Comparison of ENCODE assay signal across 8 cellular contexts in the genomic region with DNA sequence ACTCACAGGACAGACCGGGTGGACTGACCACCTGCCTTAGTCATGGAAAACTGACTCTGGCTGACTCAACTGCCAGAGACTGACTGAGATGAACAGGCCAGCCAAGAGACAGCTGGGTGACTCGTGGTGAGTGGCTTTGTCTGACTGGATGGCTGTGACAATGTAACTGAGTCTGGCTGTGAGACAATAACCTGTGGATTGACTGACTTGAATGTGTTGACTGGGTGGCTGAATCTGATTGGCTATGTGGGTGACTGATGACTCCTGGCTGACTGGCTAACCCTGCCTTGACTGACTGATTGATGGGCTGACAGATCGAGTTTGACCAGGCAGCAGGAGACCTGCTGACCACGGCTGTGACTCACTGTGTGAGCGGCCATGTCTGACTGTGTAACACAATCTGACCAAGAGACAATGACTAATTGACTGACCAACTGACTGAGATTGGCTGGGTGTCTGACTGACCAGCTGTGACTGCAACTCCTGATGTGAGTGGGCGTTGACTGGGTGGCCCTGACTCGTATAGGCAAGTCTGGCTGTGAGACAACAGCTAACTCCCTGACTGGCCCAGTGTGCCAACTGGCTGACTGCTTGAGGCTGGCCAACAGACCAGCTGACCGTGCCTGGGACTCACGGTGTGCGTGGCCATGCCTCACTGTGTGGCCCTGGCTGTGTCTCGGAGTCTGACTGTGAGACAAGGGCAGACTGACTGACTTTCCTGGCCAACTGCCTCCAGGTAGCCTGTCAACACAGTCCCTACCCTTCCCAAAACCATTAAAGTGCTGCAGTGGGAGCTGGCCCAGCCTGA.
DNase-seq lines count a peak whose midpoint lies in the region; ATAC-seq and TF ChIP-seq lines count a peak whose summit lies in the region.

No MANE protein-coding gene starts in this region.

- no peak for ATAC-seq in HG03196 (IDR thresholded peaks at IDR 0.05; ENCODE audit: unreplicated experiment)

- no peaks in the 10 kb centered on the region for H3K9me3 ChIP-seq in SK-N-SH
- peaks cover 0 to 5% of the 10 kb centered on the region in 2 donors for H3K9me3 ChIP-seq in esophagus (ENCODE audit: control insufficient read depth in 2 of 2, insufficient read depth in 1 of 2, low read depth in 1 of 2, low read length in 1 of 2)
- H3K9me3 ChIP-seq in prostate gland = no peaks in the 10 kb centered on the region

- no peaks in the 10 kb centered on the region for H3K79me2 ChIP-seq in SK-N-SH (ENCODE audit: insufficient read depth)

- no peak for TF ChIP-seq POLR2A in prostate gland (IDR thresholded peaks at IDR 0.05)

- H3K4me2 ChIP-seq in SK-N-SH = no peak overlapping the region

- H2AFZ ChIP-seq in SK-N-SH (ENCODE audit: low read depth) = no peak overlapping the region

- H3K36me3 ChIP-seq in SK-N-SH (replicated peaks in 1 of 2; ENCODE audit: control insufficient read depth in 1 of 2, insufficient read depth in 2 of 2, low read length in 1 of 2) = no peaks in the 10 kb centered on the region
- H3K36me3 ChIP-seq in esophagus (ENCODE audit: control insufficient read depth in 2 of 2, insufficient read depth in 2 of 2, low read length in 1 of 2) = no peaks in the 10 kb centered on the region
- H3K36me3 ChIP-seq in prostate gland = no peaks in the 10 kb centered on the region

- peak in 1 of 2 experiments; percentile 27; a peak in 1 of 4 replicates for TF ChIP-seq EP300 in SK-N-SH (IDR thresholded peaks at IDR 0.05; ENCODE audit: borderline replicate concordance in 1 of 2, low read depth in 1 of 2, low read length in 1 of 2)

- DNase-seq in activated CD8-positive, alpha-beta memory T cell treated with anti-CD3 and anti-CD28 coated beads for 4 hours (ENCODE audit: low read depth in 2 of 2) = peak; percentile 25 to 62
- DNase-seq in activated CD8-positive, alpha-beta memory T cell treated with anti-CD3 and anti-CD28 coated beads for 24 hours = no peak
- no peak for DNase-seq in SK-N-SH
- DNase-seq in prostate gland (ENCODE audit: low spot score) = no peak
- no peak for DNase-seq in DMS153 treated with DMSO at 0.1 percent for 48 hours (lab: John Stamatoyannopoulos, UW; ENCODE audit: unreplicated experiment)
- DNase-seq in NCI-H2029 treated with DMSO at 0.1 percent for 48 hours (lab: John Stamatoyannopoulos, UW) = no peak

- no peaks in the 10 kb centered on the region for H3K9me2 ChIP-seq in SK-N-SH

- peaks cover 21% of the 10 kb centered on the region for H3F3A ChIP-seq in SK-N-SH (replicated peaks; ENCODE audit: insufficient read depth)

- H3K27ac ChIP-seq in SK-N-SH (ENCODE audit: low read depth in 2 of 2, low read length in 1 of 2) (peak overlapping the region in 1 of 2 experiments; percentile 35; a peak in 3 of 4 replicates), esophagus (ENCODE audit: low read depth in 2 of 2, low read length in 1 of 2) (peak overlapping the region; percentile 47 to 84), prostate gland (peak overlapping the region; percentile 25 to 53)

- H3K4me3 ChIP-seq in SK-N-SH (ENCODE audit: low read depth in 2 of 2, low read length in 1 of 2) (no peak overlapping the region), esophagus (ENCODE audit: low read depth in 1 of 2, low read length in 2 of 2) (no peak overlapping the region), prostate gland (no peak overlapping the region)

- peaks cover 11% of the 10 kb centered on the region; the same call in 1 of the 2 replicates for H4K20me1 ChIP-seq in SK-N-SH (ENCODE audit: insufficient read depth)

- H3K27me3 ChIP-seq in SK-N-SH (ENCODE audit: insufficient read depth) (no peaks in the 10 kb centered on the region), esophagus (ENCODE audit: control insufficient read depth in 1 of 2, insufficient read depth in 2 of 2, low read length in 2 of 2) (no peaks in the 10 kb centered on the region), prostate gland (replicated peaks; ENCODE audit: insufficient read depth) (no peaks in the 10 kb centered on the region)

- WGBS in SK-N-SH (ENCODE audit: low lambda C conversion rate) = 59% methylated on average over 8 of the region's 11 CpGs
- WGBS in esophagus, 2 donors = 53 to 67% methylated on average over 11 of the region's 11 CpGs
- 50% methylated on average over 11 of the region's 11 CpGs for WGBS in prostate gland

- CTCF ChIA-PET in SK-N-SH (lab: Yijun Ruan, JAX) = interaction anchor here (0.8 kb wide), 1 partner anchor 16 kb away, joined by 3 read pairs; no protein-coding TSS in a partner anchor

- intact Hi-C loops in prostate gland (cut with DNase I) = no loop called here

- H3K4me1 ChIP-seq in SK-N-SH (ENCODE audit: control insufficient read depth in 1 of 2, insufficient read depth in 2 of 2, low read depth in 1 of 2, low read length in 1 of 2) (peaks cover 5 to 42% of the 10 kb centered on the region in 2 experiments; a peak in 2 of 4 replicates), esophagus (ENCODE audit: control insufficient read depth in 2 of 2, insufficient read depth in 2 of 2, low read length in 1 of 2) (peaks cover 10 to 20% of the 10 kb centered on the region in 2 donors), prostate gland (replicated peaks) (peaks cover 17% of the 10 kb centered on the region)

- TF ChIP-seq CTCF in SK-N-SH (IDR thresholded peaks at IDR 0.05) (no peak), prostate gland (IDR thresholded peaks at IDR 0.05) (no peak)

- no peak overlapping the region for H3K9ac ChIP-seq in SK-N-SH

- TF ChIP-seq RAD21 in SK-N-SH (IDR thresholded peaks at IDR 0.05; ENCODE audit: low read length) = no peak

- POLR2A ChIA-PET in SK-N-SH (lab: Yijun Ruan, JAX) = no interaction called here

TF ChIP-seq in SK-N-SH, 30 proteins besides CTCF, POLR2A, EP300 and RAD21 (continues in another document):
- TF ChIP-seq MEF2A (IDR thresholded peaks at IDR 0.05; ENCODE audit: borderline replicate concordance, low read depth) (no peak), EZH2phosphoT487 (IDR thresholded peaks at IDR 0.05; ENCODE audit: borderline replicate concordance, low read depth) (no peak), RCOR1 (IDR thresholded peaks at IDR 0.05; ENCODE audit: low read length) (no peak), FOSL2 (IDR thresholded peaks at IDR 0.05; ENCODE audit: borderline replicate concordance, low read depth) (peak; percentile 16; the same call in 1 of the 2 replicates), NFIC (IDR thresholded peaks at IDR 0.05; ENCODE audit: borderline replicate concordance) (0 out of 2 replicates have a peak, but pooled peaks have one; percentile 3), SMC3 (IDR thresholded peaks at IDR 0.05; ENCODE audit: low read depth, low read length) (no peak), ELF1 (IDR thresholded peaks at IDR 0.05) (no peak), RXRA (IDR thresholded peaks at IDR 0.05; ENCODE audit: borderline replicate concordance, low read depth) (no peak), POLR2AphosphoS5 (IDR thresholded peaks at IDR 0.05; ENCODE audit: low read depth, low read length) (no peak), JUND (IDR thresholded peaks at IDR 0.05) (peak; percentile 72), TAF1 (IDR thresholded peaks at IDR 0.05; ENCODE audit: borderline replicate concordance, low read depth, low read length) (no peak), FOXM1 (IDR thresholded peaks at IDR 0.05; ENCODE audit: low read depth) (no peak), SIN3A (IDR thresholded peaks at IDR 0.05; ENCODE audit: borderline replicate concordance, low read depth, low read length) (no peak; the same call in 1 of the 2 replicates), TEAD4 (IDR thresholded peaks at IDR 0.05; ENCODE audit: borderline replicate concordance, insufficient read depth) (no peak), GABPA (IDR thresholded peaks at IDR 0.05; ENCODE audit: low read depth) (no peak), CHD2 (IDR thresholded peaks at IDR 0.05; ENCODE audit: low read length, partially characterized antibody) (no peak), NRF1 (IDR thresholded peaks at IDR 0.05; ENCODE audit: low read depth, low read length) (no peak), MXI1 (IDR thresholded peaks at IDR 0.05; ENCODE audit: low read depth, low read length) (no peak)
- TF ChIP-seq, protein P1, sequence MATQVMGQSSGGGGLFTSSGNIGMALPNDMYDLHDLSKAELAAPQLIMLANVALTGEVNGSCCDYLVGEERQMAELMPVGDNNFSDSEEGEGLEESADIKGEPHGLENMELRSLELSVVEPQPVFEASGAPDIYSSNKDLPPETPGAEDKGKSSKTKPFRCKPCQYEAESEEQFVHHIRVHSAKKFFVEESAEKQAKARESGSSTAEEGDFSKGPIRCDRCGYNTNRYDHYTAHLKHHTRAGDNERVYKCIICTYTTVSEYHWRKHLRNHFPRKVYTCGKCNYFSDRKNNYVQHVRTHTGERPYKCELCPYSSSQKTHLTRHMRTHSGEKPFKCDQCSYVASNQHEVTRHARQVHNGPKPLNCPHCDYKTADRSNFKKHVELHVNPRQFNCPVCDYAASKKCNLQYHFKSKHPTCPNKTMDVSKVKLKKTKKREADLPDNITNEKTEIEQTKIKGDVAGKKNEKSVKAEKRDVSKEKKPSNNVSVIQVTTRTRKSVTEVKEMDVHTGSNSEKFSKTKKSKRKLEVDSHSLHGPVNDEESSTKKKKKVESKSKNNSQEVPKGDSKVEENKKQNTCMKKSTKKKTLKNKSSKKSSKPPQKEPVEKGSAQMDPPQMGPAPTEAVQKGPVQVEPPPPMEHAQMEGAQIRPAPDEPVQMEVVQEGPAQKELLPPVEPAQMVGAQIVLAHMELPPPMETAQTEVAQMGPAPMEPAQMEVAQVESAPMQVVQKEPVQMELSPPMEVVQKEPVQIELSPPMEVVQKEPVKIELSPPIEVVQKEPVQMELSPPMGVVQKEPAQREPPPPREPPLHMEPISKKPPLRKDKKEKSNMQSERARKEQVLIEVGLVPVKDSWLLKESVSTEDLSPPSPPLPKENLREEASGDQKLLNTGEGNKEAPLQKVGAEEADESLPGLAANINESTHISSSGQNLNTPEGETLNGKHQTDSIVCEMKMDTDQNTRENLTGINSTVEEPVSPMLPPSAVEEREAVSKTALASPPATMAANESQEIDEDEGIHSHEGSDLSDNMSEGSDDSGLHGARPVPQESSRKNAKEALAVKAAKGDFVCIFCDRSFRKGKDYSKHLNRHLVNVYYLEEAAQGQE (IDR thresholded peaks at IDR 0.05; ENCODE audit: low read depth, low read length) = no peak
- TF ChIP-seq, protein P2, sequence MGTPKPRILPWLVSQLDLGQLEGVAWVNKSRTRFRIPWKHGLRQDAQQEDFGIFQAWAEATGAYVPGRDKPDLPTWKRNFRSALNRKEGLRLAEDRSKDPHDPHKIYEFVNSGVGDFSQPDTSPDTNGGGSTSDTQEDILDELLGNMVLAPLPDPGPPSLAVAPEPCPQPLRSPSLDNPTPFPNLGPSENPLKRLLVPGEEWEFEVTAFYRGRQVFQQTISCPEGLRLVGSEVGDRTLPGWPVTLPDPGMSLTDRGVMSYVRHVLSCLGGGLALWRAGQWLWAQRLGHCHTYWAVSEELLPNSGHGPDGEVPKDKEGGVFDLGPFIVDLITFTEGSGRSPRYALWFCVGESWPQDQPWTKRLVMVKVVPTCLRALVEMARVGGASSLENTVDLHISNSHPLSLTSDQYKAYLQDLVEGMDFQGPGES (IDR thresholded peaks at IDR 0.05; ENCODE audit: low read depth, low read length) = no peak

Comparison
In these comparisons a context has a peak if more than half of its experiments do, and no peak if none do; other contexts are left out.
1. DNase-seq: peak in activated CD8-positive, alpha-beta memory T cell treated with anti-CD3 and anti-CD28 coated beads for 4 hours (2 of 2); none in activated CD8-positive, alpha-beta memory T cell treated with anti-CD3 and anti-CD28 coated beads for 24 hours (single experiment), SK-N-SH (single experiment), prostate gland (single experiment), DMS153 treated with DMSO at 0.1 percent for 48 hours (single experiment) and NCI-H2029 treated with DMSO at 0.1 percent for 48 hours (single experiment).